ENCODE assay signal across 1 cellular context in genomic region chr10:62029401-62029800, GRCh38.
TF ChIP-seq lines count a peak whose summit lies in the region.

No MANE protein-coding gene starts in this region.

TF ChIP-seq in IMR-90, 13 proteins besides CTCF, POLR2A, EP300 and RAD21:
- TF ChIP-seq NFE2L2 (IDR thresholded peaks at IDR 0.05; ENCODE audit: low read depth, low read length) (no peak), MAZ (IDR thresholded peaks at IDR 0.05; ENCODE audit: borderline replicate concordance, low read depth, low read length) (no peak), FOS (IDR thresholded peaks at IDR 0.05; ENCODE audit: low read depth, low read length) (no peak), USF2 (IDR thresholded peaks at IDR 0.05; ENCODE audit: low read depth, low read length) (no peak), CHD1 (IDR thresholded peaks at IDR 0.05; ENCODE audit: low read depth, low read length) (no peak), BHLHE40 (IDR thresholded peaks at IDR 0.05; ENCODE audit: low read depth, low read length) (no peak)
